1 cellular context compared by ENCODE assay signal in the genomic region with DNA sequence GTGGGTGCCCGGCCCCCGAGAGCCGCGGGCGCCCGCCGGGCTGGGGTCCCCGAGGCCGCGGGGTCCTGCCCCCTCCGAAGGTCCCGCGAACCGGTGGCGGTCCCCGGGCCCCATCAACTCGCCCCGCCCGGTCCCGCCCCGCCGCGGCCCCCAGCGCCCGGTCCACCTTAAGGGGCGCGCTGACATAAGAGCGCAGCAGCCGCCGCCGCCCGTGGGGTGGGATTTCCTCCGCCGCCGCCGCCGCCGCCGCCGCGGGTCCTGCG.
TF ChIP-seq lines count a peak whose summit lies in the region.

A gene with protein sequence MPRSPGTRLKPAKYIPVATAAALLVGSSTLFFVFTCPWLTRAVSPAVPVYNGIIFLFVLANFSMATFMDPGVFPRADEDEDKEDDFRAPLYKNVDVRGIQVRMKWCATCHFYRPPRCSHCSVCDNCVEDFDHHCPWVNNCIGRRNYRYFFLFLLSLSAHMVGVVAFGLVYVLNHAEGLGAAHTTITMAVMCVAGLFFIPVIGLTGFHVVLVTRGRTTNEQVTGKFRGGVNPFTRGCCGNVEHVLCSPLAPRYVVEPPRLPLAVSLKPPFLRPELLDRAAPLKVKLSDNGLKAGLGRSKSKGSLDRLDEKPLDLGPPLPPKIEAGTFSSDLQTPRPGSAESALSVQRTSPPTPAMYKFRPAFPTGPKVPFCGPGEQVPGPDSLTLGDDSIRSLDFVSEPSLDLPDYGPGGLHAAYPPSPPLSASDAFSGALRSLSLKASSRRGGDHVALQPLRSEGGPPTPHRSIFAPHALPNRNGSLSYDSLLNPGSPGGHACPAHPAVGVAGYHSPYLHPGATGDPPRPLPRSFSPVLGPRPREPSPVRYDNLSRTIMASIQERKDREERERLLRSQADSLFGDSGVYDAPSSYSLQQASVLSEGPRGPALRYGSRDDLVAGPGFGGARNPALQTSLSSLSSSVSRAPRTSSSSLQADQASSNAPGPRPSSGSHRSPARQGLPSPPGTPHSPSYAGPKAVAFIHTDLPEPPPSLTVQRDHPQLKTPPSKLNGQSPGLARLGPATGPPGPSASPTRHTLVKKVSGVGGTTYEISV (plus strand): TSS at position 212 of the 263 bp plus-strand sequence. CDS start 144 bp downstream, outside the sequence.

TF ChIP-seq in IMR-90, 13 proteins besides CTCF, POLR2A, EP300 and RAD21 (continued from another document):
- TF ChIP-seq, protein P1, sequence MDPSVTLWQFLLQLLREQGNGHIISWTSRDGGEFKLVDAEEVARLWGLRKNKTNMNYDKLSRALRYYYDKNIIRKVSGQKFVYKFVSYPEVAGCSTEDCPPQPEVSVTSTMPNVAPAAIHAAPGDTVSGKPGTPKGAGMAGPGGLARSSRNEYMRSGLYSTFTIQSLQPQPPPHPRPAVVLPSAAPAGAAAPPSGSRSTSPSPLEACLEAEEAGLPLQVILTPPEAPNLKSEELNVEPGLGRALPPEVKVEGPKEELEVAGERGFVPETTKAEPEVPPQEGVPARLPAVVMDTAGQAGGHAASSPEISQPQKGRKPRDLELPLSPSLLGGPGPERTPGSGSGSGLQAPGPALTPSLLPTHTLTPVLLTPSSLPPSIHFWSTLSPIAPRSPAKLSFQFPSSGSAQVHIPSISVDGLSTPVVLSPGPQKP (IDR thresholded peaks at IDR 0.05; ENCODE audit: borderline replicate concordance, low read depth, low read length): no peak
- no peak for TF ChIP-seq BHLHE40 (IDR thresholded peaks at IDR 0.05; ENCODE audit: low read depth, low read length)
- no peak for TF ChIP-seq FOS (IDR thresholded peaks at IDR 0.05; ENCODE audit: low read depth, low read length)
